ENCODE assay signal across 26 cellular contexts in the genomic region with DNA sequence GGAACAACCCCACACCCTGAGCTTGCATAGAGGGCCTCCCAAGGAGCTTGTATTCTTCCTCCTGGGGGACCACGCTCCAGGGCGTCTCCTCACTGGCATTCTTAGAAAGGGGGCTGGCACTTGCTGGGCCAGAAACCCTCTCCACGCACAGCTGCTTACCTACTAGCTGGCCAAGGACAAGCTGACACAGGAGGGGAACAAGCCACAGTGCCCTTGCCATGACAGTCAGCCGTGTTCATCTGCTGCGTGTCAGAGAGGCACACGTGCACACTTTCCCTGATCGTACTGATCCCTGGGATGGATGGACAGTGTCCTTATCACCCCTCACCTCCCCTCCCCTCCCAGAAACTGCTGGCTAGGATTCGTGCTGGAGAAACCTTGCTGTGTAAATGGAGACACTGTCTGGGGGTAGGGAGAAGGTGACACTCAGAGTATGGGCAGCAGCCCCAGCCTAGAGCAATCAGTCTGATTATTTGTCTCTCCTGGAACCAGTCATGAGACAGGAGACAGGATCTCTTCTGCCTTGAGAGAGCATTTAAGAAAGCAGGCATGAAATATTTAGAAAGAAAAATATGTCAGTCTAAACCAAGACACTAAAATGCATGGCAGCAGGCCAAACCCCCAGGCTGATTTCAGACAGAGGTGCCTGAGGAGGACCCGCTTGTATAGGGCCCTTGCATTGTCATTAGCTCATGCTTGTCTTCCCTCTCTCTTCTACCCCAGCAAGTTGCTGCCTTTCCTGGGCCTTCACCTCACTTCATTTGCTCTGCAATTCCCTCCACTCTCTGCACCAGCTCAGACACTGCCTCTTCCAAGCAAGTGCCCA.
DNase-seq lines count a peak whose midpoint lies in the region; ATAC-seq and TF ChIP-seq lines count a peak whose summit lies in the region.
"Had no signal": no experiment of that assay in that cellular context is flagged by ENCODE, and none has a peak within 500 bp of the region (broad histone marks: within the 10 kb centered on the region; RNA-seq: fewer than 3 reads in every experiment).

No MANE protein-coding gene starts in this region.

- no peaks in the 10 kb centered on the region for H3K27me3 ChIP-seq in vagina
- H3K27me3 ChIP-seq: cardiac muscle cell, neural progenitor cell, spleen, thyroid gland had no signal

- ATAC-seq in Right ventricle myocardium inferior (peak; percentile 33), left cardiac atrium (peak; percentile 70 to 73), HG03095 (IDR thresholded peaks at IDR 0.05; ENCODE audit: unreplicated experiment) (no peak)
- ATAC-seq: activated CD8-positive, alpha-beta T cell treated with anti-CD3 and anti-CD28 coated beads, Interleukin-2, amount 10 ng/mL, durations not matched to agents 7 days and 5 days; activated T-helper 17 cell treated with anti-CD3 and anti-CD28 coated beads, Interleukin-2, amount 50 U/mL, for 72 hours; effector memory CD8-positive, alpha-beta T cell; left colon had no signal

- H3K4me1 ChIP-seq in vagina: no peaks in the 10 kb centered on the region
- H3K4me1 ChIP-seq: neural progenitor cell, spleen, thyroid gland had no signal

- H3K4me3 ChIP-seq in vagina: no peak overlapping the region
- H3K4me3 ChIP-seq: cardiac muscle cell, neural progenitor cell, spleen, thyroid gland had no signal

- intact Hi-C loops in Right ventricle myocardium inferior (cut with DNase I) (loop anchor here (10.0 kb wide), 1 partner anchor 129 kb away; no protein-coding TSS in a partner anchor), cardiac septum (cut with DNase I) (no loop called here), left cardiac atrium (cut with DNase I) (no loop called here), vagina (cut with DNase I) (no loop called here)

- TF ChIP-seq POLR2A in vagina (IDR thresholded peaks at IDR 0.05): no peak

- H3K36me3 ChIP-seq in vagina: no peaks in the 10 kb centered on the region
- H3K36me3 ChIP-seq: cardiac muscle cell, neural progenitor cell, spleen, thyroid gland had no signal

- H3K27ac ChIP-seq in vagina: no peak overlapping the region
- H3K27ac ChIP-seq: cardiac muscle cell, neural progenitor cell, spleen, thyroid gland had no signal

- DNase-seq in Right ventricle myocardium inferior (ENCODE audit: missing footprints): no peak
- no peak for DNase-seq in cardiac septum (ENCODE audit: low spot score)
- peak; percentile 25 for DNase-seq in M059J (ENCODE audit: low read depth)
- DNase-seq in left cardiac atrium: no peak
- DNase-seq in vagina (ENCODE audit: extremely low spot score in 2 of 2): peak; percentile 64 to 77
- no peak for DNase-seq in NCI-H446 treated with DMSO at 0.1 percent for 48 hours (lab: John Stamatoyannopoulos, UW)
- DNase-seq: activated CD4-positive, alpha-beta T cell treated with anti-CD3 and anti-CD28 coated beads for 4 hours; activated CD8-positive, alpha-beta T cell treated with anti-CD3 and anti-CD28 coated beads, Interleukin-2, amount 10 ng/mL, durations not matched to agents 7 days and 5 days; anterior cingulate cortex; cortex of kidney; effector memory CD8-positive, alpha-beta T cell; GDM1; H9; immature natural killer cell; left colon; mesendoderm; NCI-H1436; NCI-H510A treated with DMSO at 0.1 percent for 48 hours; NK-92 treated with Interleukin-12 subunit alpha and Interleukin-12 subunit beta, amount 100 ng/mL, for 24 hours; spleen; stimulated activated CD8-positive, alpha-beta memory T cell treated with anti-CD3 and anti-CD28 coated beads, Interleukin-4, amount 100 ng/mL, for 48 hours; thyroid gland had no signal

- H3K9me3 ChIP-seq in vagina: no peaks in the 10 kb centered on the region
- H3K9me3 ChIP-seq: spleen, thyroid gland had no signal

- no peak for TF ChIP-seq CTCF in vagina (IDR thresholded peaks at IDR 0.05)

Comparison
In these comparisons a context has a peak if more than half of its experiments do, and no peak if none do; other contexts are left out.
1. DNase-seq: peak in M059J (single experiment) and vagina (2 of 2); none in Right ventricle myocardium inferior (single experiment), cardiac septum (single experiment), left cardiac atrium (single experiment) and NCI-H446 treated with DMSO at 0.1 percent for 48 hours (single experiment).